In genomic region chr12:64268409-64268808, GRCh38 we compare ENCODE assay signal across 25 cellular contexts.
"Had no signal": no experiment of that assay in that cellular context is flagged by ENCODE, and none has a peak within 500 bp of the region (broad histone marks: within the 10 kb centered on the region; RNA-seq: fewer than 3 reads in every experiment).

No MANE protein-coding gene starts in this region.

- H3K36me3 ChIP-seq: ascending aorta, breast epithelium, cardiac muscle cell, WERI-Rb-1 had no signal

- H3K27me3 ChIP-seq: ascending aorta, breast epithelium, cardiac muscle cell, dorsolateral prefrontal cortex had no signal

- H3K4me3 ChIP-seq: ascending aorta, breast epithelium, cardiac muscle cell, coronary artery, dorsolateral prefrontal cortex had no signal

- H3K9me3 ChIP-seq: ascending aorta, breast epithelium had no signal

- H3K27ac ChIP-seq: ascending aorta, breast epithelium, cardiac muscle cell, coronary artery, dorsolateral prefrontal cortex, WERI-Rb-1 had no signal

- H3K4me1 ChIP-seq: ascending aorta, breast epithelium had no signal

- DNase-seq: activated B cell treated with CpG ODN at 0.5 μM for 24 hours; activated CD4-positive, alpha-beta T cell treated with anti-CD3 and anti-CD28 coated beads for 48 hours; activated CD4-positive, alpha-beta T cell treated with anti-CD3 and anti-CD28 coated beads, Interleukin-2, amount 50 U/mL, for 1 hour; activated CD4-positive, alpha-beta T cell treated with anti-CD3 and anti-CD28 coated beads, Interleukin-2, amount 50 U/mL, for 48 hours; activated CD8-positive, alpha-beta memory T cell treated with anti-CD3 and anti-CD28 coated beads for 24 hours; activated CD8-positive, alpha-beta T cell treated with anti-CD3 and anti-CD28 coated beads for 36 hours; activated effector memory CD4-positive, alpha-beta T cell treated with anti-CD3 and anti-CD28 coated beads, Interleukin-2, amount 50 U/mL, for 16 hours; activated naive CD4-positive, alpha-beta T cell treated with anti-CD3 and anti-CD28 coated beads for 36 hours; activated naive CD8-positive, alpha-beta T cell treated with anti-CD3 and anti-CD28 coated beads, Interleukin-2, amount 10 ng/mL, durations not matched to agents 7 days and 5 days; activated T-cell treated with anti-CD3 and anti-CD28 coated beads, Interleukin-2, amount 50 U/mL, for 1 hour; activated T-cell treated with anti-CD3 and anti-CD28 coated beads, Interleukin-2, amount 50 U/mL, for 48 hours; central memory CD4-positive, alpha-beta T cell; cerebellar nuclear complex; dorsolateral prefrontal cortex; effector memory CD4-positive, alpha-beta T cell; endodermal cell; foreskin fibroblast; head of caudate nucleus; hippocampal formation; T1000; WERI-Rb-1 had no signal
